ENCODE assay signal across 19 cellular contexts in the genomic region with DNA sequence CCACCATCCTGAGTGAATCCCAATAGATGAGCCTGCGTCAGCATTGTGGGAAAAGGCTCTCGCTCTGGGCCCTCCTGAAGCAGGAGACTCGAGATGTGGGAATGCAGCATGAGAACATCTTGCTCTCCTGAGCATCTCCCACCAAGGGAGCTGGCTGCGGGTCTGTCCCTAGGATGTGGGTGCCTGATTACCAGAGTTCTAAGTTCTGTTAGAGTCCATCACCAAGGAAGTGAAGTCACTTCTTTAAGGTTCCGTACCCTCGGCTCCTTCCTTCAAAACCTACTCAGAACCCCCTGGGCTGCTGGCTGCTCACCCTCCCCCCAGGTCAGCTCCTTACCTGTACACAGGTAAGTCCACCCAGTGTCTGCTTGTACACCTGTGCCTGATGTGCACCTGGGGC.
"Had no signal": no experiment of that assay in that cellular context is flagged by ENCODE, and none has a peak within 500 bp of the region (broad histone marks: within the 10 kb centered on the region; RNA-seq: fewer than 3 reads in every experiment).

No MANE protein-coding gene starts in this region.

- H3K4me3 Mint-ChIP-seq: activated B cell treated with CpG ODN at 0.5 μM for 24 hours; activated naive CD4-positive, alpha-beta T cell treated with anti-CD3 and anti-CD28 coated beads for 36 hours; activated naive CD8-positive, alpha-beta T cell treated with anti-CD3 and anti-CD28 coated beads, Interleukin-2, amount 50 U/mL, for 24 hours had no signal

- ATAC-seq: activated naive CD8-positive, alpha-beta T cell treated with anti-CD3 and anti-CD28 coated beads, Interleukin-2, amount 50 U/mL, for 24 hours; gastroesophageal sphincter; heart right ventricle; left lobe of liver had no signal

- H3K36me3 ChIP-seq: gastroesophageal sphincter, heart right ventricle, pancreas, sigmoid colon, thoracic aorta had no signal

- H3K4me1 Mint-ChIP-seq: activated B cell treated with CpG ODN at 0.5 μM for 24 hours had no signal

- H3K4me3 ChIP-seq: gastroesophageal sphincter, heart right ventricle, pancreas, sigmoid colon, thoracic aorta had no signal

- H3K27ac ChIP-seq: gastroesophageal sphincter, pancreas, sigmoid colon, thoracic aorta had no signal

- H3K27me3 ChIP-seq: pancreas, sigmoid colon had no signal

- H3K9me3 Mint-ChIP-seq: activated B cell treated with CpG ODN at 0.5 μM for 24 hours; activated naive CD4-positive, alpha-beta T cell treated with anti-CD3 and anti-CD28 coated beads for 36 hours; activated naive CD8-positive, alpha-beta T cell treated with anti-CD3 and anti-CD28 coated beads, Interleukin-2, amount 50 U/mL, for 24 hours; activated T-helper 2 cell treated with anti-CD3 and anti-CD28 coated beads, Interferon-gamma antibody, Interleukin-2, Interleukin-4, amounts not matched to agents 10 μg/mL and 5 μg/mL and 100 μg/mL, durations not matched to agents 14 hours and 24 hours and 36 hours had no signal

- FAIRE-seq: keratinocyte, pancreas, TTC549 had no signal

- H3K4me1 ChIP-seq: gastroesophageal sphincter, pancreas, sigmoid colon had no signal

- H3K27ac Mint-ChIP-seq: activated B cell treated with CpG ODN at 0.5 μM for 24 hours; activated naive CD4-positive, alpha-beta T cell treated with anti-CD3 and anti-CD28 coated beads for 36 hours; activated naive CD8-positive, alpha-beta T cell treated with anti-CD3 and anti-CD28 coated beads, Interleukin-2, amount 50 U/mL, for 24 hours; activated T-helper 2 cell treated with anti-CD3 and anti-CD28 coated beads, Interferon-gamma antibody, Interleukin-2, Interleukin-4, amounts not matched to agents 10 μg/mL and 5 μg/mL and 100 μg/mL, durations not matched to agents 14 hours and 24 hours and 36 hours had no signal

- H3K9me3 ChIP-seq: gastroesophageal sphincter, heart right ventricle, pancreas, sigmoid colon, thoracic aorta had no signal

- DNase-seq: activated B cell treated with CpG ODN at 0.5 μM for 24 hours; activated CD4-positive, alpha-beta T cell treated with anti-CD3 and anti-CD28 coated beads for 48 hours; activated CD8-positive, alpha-beta memory T cell treated with anti-CD3 and anti-CD28 coated beads for 24 hours; activated naive CD4-positive, alpha-beta T cell treated with anti-CD3 and anti-CD28 coated beads for 36 hours; activated naive CD8-positive, alpha-beta T cell treated with anti-CD3 and anti-CD28 coated beads, Interleukin-2, amount 50 U/mL, for 24 hours; activated T-cell treated with anti-CD3 and anti-CD28 coated beads for 4 hours; aorta; dermis blood vessel endothelial cell; heart right ventricle; midbrain; pancreas; sigmoid colon; stimulated activated CD4-positive, alpha-beta T cell treated with anti-CD3 and anti-CD28 coated beads, Interleukin-1b, Interleukin-23, amount 100 ng/mL, for 48 hours had no signal
